In the genomic region with DNA sequence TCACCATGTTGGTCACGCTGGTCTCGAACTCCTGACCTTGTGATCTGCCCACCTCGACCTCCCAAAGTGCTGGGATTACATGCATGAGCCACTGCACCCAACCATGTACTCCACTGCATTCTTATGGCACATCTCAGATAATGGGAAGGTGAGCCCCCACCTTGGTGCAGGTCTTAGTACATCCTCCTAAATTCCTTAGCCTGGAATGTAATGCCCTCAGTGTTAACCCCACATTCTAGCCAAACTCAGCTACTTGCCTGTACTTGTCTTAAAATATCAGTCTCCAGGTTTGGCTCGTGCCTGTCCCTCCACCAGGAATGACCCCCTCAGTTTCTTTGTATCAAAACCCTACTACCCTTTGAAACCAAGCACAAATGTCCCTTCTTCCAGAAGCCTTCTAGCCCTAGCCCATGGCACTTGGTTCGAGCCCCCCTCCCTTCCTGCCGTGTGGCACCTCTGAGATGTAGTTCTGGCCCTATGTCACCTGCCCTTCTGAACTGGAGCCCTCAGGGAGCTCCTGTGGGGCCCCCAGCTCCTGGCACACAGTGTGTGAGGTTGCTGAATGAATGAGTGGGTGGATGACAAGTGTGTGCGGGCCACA, we compare ENCODE assay signal across 21 cellular contexts. TPM values are rescaled to one million over a fixed set of nuclear protein-coding genes. Genes with fewer than 3 reads are reported as not detected.
"Had no signal": no experiment of that assay in that cellular context is flagged by ENCODE, and none has a peak within 500 bp of the region (broad histone marks: within the 10 kb centered on the region; RNA-seq: fewer than 3 reads in every experiment).

No MANE protein-coding gene starts in this region.

- DNase-seq: activated CD4-positive, alpha-beta memory T cell treated with anti-CD3 and anti-CD28 coated beads, Interleukin-2, amount 10 ng/mL, durations not matched to agents 7 days and 5 days; activated CD4-positive, alpha-beta T cell treated with anti-CD3 and anti-CD28 coated beads for 48 hours; central memory CD4-positive, alpha-beta T cell; dorsolateral prefrontal cortex; effector memory CD8-positive, alpha-beta T cell; esophagus squamous epithelium; hypothalamus; left ventricle myocardium superior; nucleus accumbens; stimulated activated CD4-positive, alpha-beta T cell treated with anti-CD3 and anti-CD28 coated beads, Interleukin-4, amount 100 ng/mL, for 1 hour; stimulated activated naive CD4-positive, alpha-beta T cell treated with Interleukin-2 at 50 U/mL for 16 hours; T1000; upper lobe of left lung had no signal

- H3K9me3 Mint-ChIP-seq: activated CD4-positive, alpha-beta memory T cell treated with anti-CD3 and anti-CD28 coated beads, Interleukin-2, amount 10 ng/mL, durations not matched to agents 7 days and 5 days; activated naive CD4-positive, alpha-beta T cell treated with anti-CD3 and anti-CD28 coated beads for 36 hours; activated T-helper 17 cell treated with anti-CD3 and anti-CD28 coated beads, Interleukin-2, amount 50 U/mL, for 72 hours; brain; effector memory CD8-positive, alpha-beta T cell; memory B cell; nephron; WTC11 had no signal

- H3K9me3 ChIP-seq: esophagus squamous epithelium, gastroesophageal sphincter, thoracic aorta, upper lobe of left lung had no signal

- H3K36me3 Mint-ChIP-seq: brain, memory B cell, WTC11 had no signal

- ATAC-seq: activated T-helper 17 cell treated with anti-CD3 and anti-CD28 coated beads, Interleukin-2, amount 50 U/mL, for 72 hours; effector memory CD8-positive, alpha-beta T cell; gastroesophageal sphincter; left ventricle myocardium superior; WTC11 had no signal

- H3K36me3 ChIP-seq: esophagus squamous epithelium, gastroesophageal sphincter, thoracic aorta, upper lobe of left lung had no signal

- H3K4me3 ChIP-seq: dorsolateral prefrontal cortex, esophagus squamous epithelium, gastroesophageal sphincter, thoracic aorta, upper lobe of left lung had no signal

- H3K27ac ChIP-seq: esophagus squamous epithelium, gastroesophageal sphincter, thoracic aorta, upper lobe of left lung had no signal

- H3K27ac Mint-ChIP-seq: activated CD4-positive, alpha-beta memory T cell treated with anti-CD3 and anti-CD28 coated beads, Interleukin-2, amount 10 ng/mL, durations not matched to agents 7 days and 5 days; activated naive CD4-positive, alpha-beta T cell treated with anti-CD3 and anti-CD28 coated beads for 36 hours; activated T-helper 17 cell treated with anti-CD3 and anti-CD28 coated beads, Interleukin-2, amount 50 U/mL, for 72 hours; brain; memory B cell; nephron; WTC11 had no signal

- H3K4me3 Mint-ChIP-seq: activated CD4-positive, alpha-beta memory T cell treated with anti-CD3 and anti-CD28 coated beads, Interleukin-2, amount 10 ng/mL, durations not matched to agents 7 days and 5 days; activated naive CD4-positive, alpha-beta T cell treated with anti-CD3 and anti-CD28 coated beads for 36 hours; brain; memory B cell; nephron; WTC11 had no signal

RNA-seq across cellular contexts. Expression of a gene that starts 58.2 kb away (rescaled TPM):
- total RNA-seq: activated CD4-positive, alpha-beta memory T cell treated with anti-CD3 and anti-CD28 coated beads, Interleukin-2, amount 10 ng/mL, durations not matched to agents 7 days and 5 days had no signal
